Comparison of ENCODE assay signal across 1 cellular context in genomic region chr16:86048221-86048620, GRCh38.
TF ChIP-seq lines count a peak whose summit lies in the region.

No MANE protein-coding gene starts in this region.

TF ChIP-seq in GM23338, 12 proteins besides CTCF, POLR2A, EP300 and RAD21 (continued from another document):
- no peak for TF ChIP-seq ZNF462 (CRISPR knock-in tag; IDR thresholded peaks at IDR 0.05)
- no peak for TF ChIP-seq CREB1 (CRISPR knock-in tag; IDR thresholded peaks at IDR 0.05; ENCODE audit: low read depth)
- no peak for TF ChIP-seq ZNF331 (CRISPR knock-in tag; IDR thresholded peaks at IDR 0.05; ENCODE audit: low read depth)
- no peak for TF ChIP-seq REST (IDR thresholded peaks at IDR 0.05; ENCODE audit: unreplicated experiment)
- no peak for TF ChIP-seq POLR2AphosphoS5 (IDR thresholded peaks at IDR 0.05; ENCODE audit: low read depth)
